Comparison of ENCODE assay signal across 19 cellular contexts in genomic region chr7:155619634-155620271, GRCh38.
"Had no signal": no experiment of that assay in that cellular context is flagged by ENCODE, and none has a peak within 500 bp of the region (broad histone marks: within the 10 kb centered on the region; RNA-seq: fewer than 3 reads in every experiment).

No MANE protein-coding gene starts in this region.

- H3K9me3 Mint-ChIP-seq: activated naive CD4-positive, alpha-beta T cell treated with anti-CD3 and anti-CD28 coated beads, Interleukin-2, amount 50 U/mL, for 24 hours; natural killer cell had no signal

- H3K4me1 ChIP-seq: adrenal gland, prostate gland, uterus had no signal

- H3K36me3 Mint-ChIP-seq: natural killer cell had no signal

- H3K27me3 Mint-ChIP-seq: activated B cell treated with CpG ODN at 0.5 μM for 24 hours; activated naive CD4-positive, alpha-beta T cell treated with anti-CD3 and anti-CD28 coated beads, Interleukin-2, amount 50 U/mL, for 24 hours had no signal

- H3K27me3 ChIP-seq: adrenal gland, uterus had no signal

- H3K36me3 ChIP-seq: adrenal gland, prostate gland, thoracic aorta, uterus had no signal

- DNase-seq: activated B cell treated with CpG ODN at 0.5 μM for 24 hours; activated CD4-positive, alpha-beta T cell treated with anti-CD3 and anti-CD28 coated beads for 48 hours; activated CD8-positive, alpha-beta T cell treated with anti-CD3 and anti-CD28 coated beads for 36 hours; activated effector memory CD4-positive, alpha-beta T cell treated with anti-CD3 and anti-CD28 coated beads, Interleukin-2, amount 50 U/mL, for 16 hours; activated T-cell treated with anti-CD3 and anti-CD28 coated beads, Interleukin-2, amount 50 U/mL, for 48 hours; adrenal gland; central memory CD4-positive, alpha-beta T cell; effector memory CD4-positive, alpha-beta T cell; hypothalamus; natural killer cell; occipital lobe; right cardiac atrium; SW 1271; uterus had no signal

- ATAC-seq: activated CD8-positive, alpha-beta T cell treated with anti-CD3 and anti-CD28 coated beads for 36 hours; natural killer cell; right cardiac atrium had no signal

- H3K27ac ChIP-seq: adrenal gland, coronary artery, prostate gland, thoracic aorta, uterus had no signal

- H3K27ac Mint-ChIP-seq: activated B cell treated with CpG ODN at 0.5 μM for 24 hours; activated CD8-positive, alpha-beta T cell treated with anti-CD3 and anti-CD28 coated beads for 36 hours; activated naive CD4-positive, alpha-beta T cell treated with anti-CD3 and anti-CD28 coated beads, Interleukin-2, amount 50 U/mL, for 24 hours; natural killer cell; T-helper 2 cell treated with Interferon-gamma antibody and Interleukin-4, amounts not matched to agents 5 μg/mL and 100 μg/mL, for 36 hours had no signal

- H3K4me1 Mint-ChIP-seq: activated B cell treated with CpG ODN at 0.5 μM for 24 hours; activated naive CD4-positive, alpha-beta T cell treated with anti-CD3 and anti-CD28 coated beads, Interleukin-2, amount 50 U/mL, for 24 hours had no signal

- H3K4me3 ChIP-seq: adrenal gland, coronary artery, prostate gland, thoracic aorta, uterus had no signal

- H3K9me3 ChIP-seq: adrenal gland, prostate gland, thoracic aorta, uterus had no signal

- H3K4me3 Mint-ChIP-seq: activated B cell treated with CpG ODN at 0.5 μM for 24 hours; activated CD8-positive, alpha-beta T cell treated with anti-CD3 and anti-CD28 coated beads for 36 hours; activated naive CD4-positive, alpha-beta T cell treated with anti-CD3 and anti-CD28 coated beads, Interleukin-2, amount 50 U/mL, for 24 hours; natural killer cell; T-helper 2 cell treated with Interferon-gamma antibody and Interleukin-4, amounts not matched to agents 5 μg/mL and 100 μg/mL, for 36 hours had no signal
